Comparison of ENCODE assay signal across 8 cellular contexts in the genomic region with DNA sequence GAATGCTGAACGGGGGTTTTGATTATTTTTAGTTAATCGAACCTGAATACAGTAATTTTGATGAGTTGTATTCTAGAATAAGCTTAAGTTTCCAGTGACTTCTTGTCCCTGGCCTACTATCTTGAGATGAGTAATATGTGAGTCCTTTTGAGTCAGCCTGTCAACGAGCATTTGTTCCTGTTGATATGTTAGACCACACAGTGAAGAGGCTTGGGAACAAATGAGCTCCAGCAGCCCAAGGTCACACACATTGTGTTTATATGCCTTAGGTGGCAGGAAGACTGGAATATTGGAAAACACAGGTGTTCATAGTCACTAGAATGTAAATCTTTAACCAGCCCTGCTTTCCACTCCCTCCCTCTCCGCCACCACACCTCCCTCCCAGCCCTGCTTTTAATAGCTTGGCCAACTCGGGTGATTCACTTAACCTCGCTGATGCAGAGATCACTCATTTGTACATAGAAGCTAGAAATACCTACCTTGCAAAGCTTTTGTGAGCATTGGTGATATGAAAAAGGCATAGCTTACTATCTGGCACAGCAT. TPM values are rescaled to one million over a fixed set of nuclear protein-coding genes. Genes with fewer than 3 reads are reported as not detected.
DNase-seq lines count a peak whose midpoint lies in the region; ATAC-seq and TF ChIP-seq lines count a peak whose summit lies in the region.

No MANE protein-coding gene starts in this region.

- DNase-seq in HT-29 (ENCODE audit: low spot score) (peak; percentile 83), chondrocyte (ENCODE audit: low spot score) (no peak), sciatic nerve (ENCODE audit: low spot score) (no peak), anterior cingulate cortex (lab: John Stamatoyannopoulos, UW) (no peak)
- DNase-seq in stimulated activated CD4-positive, alpha-beta T cell treated with anti-CD3 and anti-CD28 coated beads, Interleukin-4, amount 100 ng/mL, for 1 hour, result no peak

- H3K27me3 Mint-ChIP-seq in chondrocyte (ENCODE audit: low read depth), result no peaks in the 10 kb centered on the region

- peak overlapping the region; percentile 23 for H3K27ac Mint-ChIP-seq in chondrocyte (ENCODE audit: unreplicated experiment)

- peaks cover 9% of the 10 kb centered on the region for H3K4me1 Mint-ChIP-seq in chondrocyte (ENCODE audit: low read depth)

- TF ChIP-seq CTCF in chondrocyte (IDR thresholded peaks at IDR 0.05), result no peak

- no peak overlapping the region for H3K4me3 Mint-ChIP-seq in chondrocyte (ENCODE audit: unreplicated experiment)

- H3K4me3 ChIP-seq in skeletal muscle tissue (ENCODE audit: low read length in 3 of 3), result no peak overlapping the region

- peaks cover 2% of the 10 kb centered on the region for H3K36me3 Mint-ChIP-seq in chondrocyte (ENCODE audit: low read depth)

- peaks cover 8 to 12% (median 9%) of the 10 kb centered on the region in 3 donors for H3K4me1 ChIP-seq in skeletal muscle tissue (ENCODE audit: control insufficient read depth in 3 of 3, insufficient read depth in 3 of 3, low read length in 3 of 3)

- ATAC-seq in GM18498 (IDR thresholded peaks at IDR 0.05; ENCODE audit: unreplicated experiment) (peak; percentile 75), GM21423 (IDR thresholded peaks at IDR 0.05; ENCODE audit: unreplicated experiment) (peak; percentile 76), sciatic nerve (no peak)

- intact Hi-C loops in sciatic nerve (cut with DNase I), result no loop called here

- H3K9ac ChIP-seq in skeletal muscle tissue (ENCODE audit: low read depth in 1 of 3, low read length in 3 of 3), result no peak overlapping the region

- H3K36me3 ChIP-seq in skeletal muscle tissue (ENCODE audit: control insufficient read depth in 3 of 3, insufficient read depth in 3 of 3, low read length in 3 of 3), result peaks cover 0 to 27% (median 19%) of the 10 kb centered on the region in 3 donors

- peak overlapping the region; percentile 38 for H3K27ac ChIP-seq in skeletal muscle tissue (ENCODE audit: low read depth, low read length)

- H3K9me3 Mint-ChIP-seq in chondrocyte (ENCODE audit: low read depth), result no peaks in the 10 kb centered on the region

- H3K9me3 ChIP-seq in skeletal muscle tissue (ENCODE audit: control insufficient read depth in 3 of 3, low read length in 3 of 3), result no peaks in the 10 kb centered on the region

- H3K27me3 ChIP-seq in skeletal muscle tissue (ENCODE audit: control insufficient read depth in 3 of 3, insufficient read depth in 3 of 3, low read length in 3 of 3), result no peaks in the 10 kb centered on the region

RNA-seq across cellular contexts. Expression of gene SMPDL3A, which starts 9.1 kb away (rescaled TPM):
- total RNA-seq in HT-29 (2014; rRNA removed; shearing (Covaris generic)), result 1.2 and 3.1 TPM in 2 replicates
- total RNA-seq in chondrocyte, result 8.2 to 9.1 TPM (median 8.7 TPM) in 3 replicates
- 11.0 TPM for total RNA-seq in skeletal muscle tissue
- total RNA-seq in sciatic nerve, result 9.3 TPM

RNA-seq across cellular contexts. Expression of gene FABP7, which starts 18.7 kb away (rescaled TPM):
- total RNA-seq in HT-29 (2014; rRNA removed; shearing (Covaris generic)), result not detected in 2 replicates
- total RNA-seq in chondrocyte, result not detected in 3 replicates
- total RNA-seq in skeletal muscle tissue, result not detected
- total RNA-seq in sciatic nerve, result not detected
